33 cellular contexts compared by ENCODE assay signal in the genomic region with DNA sequence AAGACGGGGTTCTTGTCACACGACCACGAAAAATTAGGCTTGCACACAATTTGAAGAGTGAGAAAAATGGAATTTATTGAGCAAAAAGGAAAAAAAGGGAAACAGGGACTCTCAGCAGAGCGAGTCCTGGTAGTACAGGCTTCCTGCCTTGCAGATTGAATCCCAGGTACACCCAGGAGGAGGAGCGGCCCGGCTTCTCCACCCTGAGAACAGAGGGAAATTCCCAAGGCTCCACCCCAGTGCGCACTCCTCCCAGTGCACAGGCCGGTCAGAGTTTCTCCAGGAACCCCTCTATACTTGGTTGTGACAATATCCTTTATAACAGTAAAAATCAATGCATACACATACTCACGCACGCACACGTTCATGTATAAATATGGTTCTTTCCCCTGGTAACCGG. TPM values are rescaled to one million over a fixed set of nuclear protein-coding genes. Genes with fewer than 3 reads are reported as not detected.
"Had no signal": no experiment of that assay in that cellular context is flagged by ENCODE, and none has a peak within 500 bp of the region (broad histone marks: within the 10 kb centered on the region; RNA-seq: fewer than 3 reads in every experiment).

No MANE protein-coding gene starts in this region.

- H3K4me3 ChIP-seq: SJSA1 had no signal

- H3K4me1 ChIP-seq: SJSA1 had no signal

- H3K27me3 ChIP-seq: brain microvascular endothelial cell, SJSA1 had no signal

- H3K36me3 ChIP-seq: brain microvascular endothelial cell, SJSA1 had no signal

- FAIRE-seq: TTC549 had no signal

- H3K27me3 Mint-ChIP-seq: activated CD4-positive, alpha-beta memory T cell treated with anti-CD3 and anti-CD28 coated beads for 36 hours; activated naive CD8-positive, alpha-beta T cell; central memory CD8-positive, alpha-beta T cell had no signal

- DNase-seq: activated B cell treated with CpG ODN at 0.5 μM for 24 hours; activated CD4-positive, alpha-beta memory T cell treated with anti-CD3 and anti-CD28 coated beads for 36 hours; activated CD4-positive, alpha-beta T cell treated with anti-CD3 and anti-CD28 coated beads for 4 hours; activated CD4-positive, alpha-beta T cell treated with anti-CD3 and anti-CD28 coated beads, Interleukin-2, amount 50 U/mL, for 1 hour; activated CD4-positive, CD25-positive, alpha-beta regulatory T cell treated with anti-CD3 and anti-CD28 coated beads, Interleukin-2, amount 50 U/mL, for 72 hours; activated CD8-positive, alpha-beta memory T cell treated with anti-CD3 and anti-CD28 coated beads, Interleukin-2, amount 50 U/mL, for 4 hours; activated gamma-delta T cell treated with Interleukin-2 at 50 U/mL for 16 hours; activated naive CD4-positive, alpha-beta T cell treated with anti-CD3 and anti-CD28 coated beads, Interleukin-2, amount 10 ng/mL, durations not matched to agents 7 days and 5 days; activated naive CD8-positive, alpha-beta T cell treated with anti-CD3 and anti-CD28 coated beads, Interleukin-2, amount 50 U/mL, for 24 hours; activated T-cell treated with anti-CD3 and anti-CD28 coated beads for 4 hours; activated T-cell treated with anti-CD3 and anti-CD28 coated beads, Interleukin-2, amount 50 U/mL, for 4 hours; anterior cingulate cortex; brain microvascular endothelial cell; NCI-H1092 treated with DMSO at 0.1 percent for 48 hours; NCI-H1417; NCI-H146; NCI-H187; NCI-H2081; NCI-H2171 treated with DMSO at 0.1 percent for 48 hours; NCI-H226; NCI-H446 treated with DMSO at 0.1 percent for 48 hours; NCI-H524; NCI-H69; SHP77 treated with DMSO at 0.1 percent for 48 hours; SK-N-SH had no signal

- H3K27ac ChIP-seq: brain microvascular endothelial cell, SJSA1 had no signal

- H3K4me3 Mint-ChIP-seq: activated B cell treated with CpG ODN at 0.5 μM for 24 hours; activated CD4-positive, alpha-beta memory T cell treated with anti-CD3 and anti-CD28 coated beads for 36 hours; activated naive CD4-positive, alpha-beta T cell treated with anti-CD3 and anti-CD28 coated beads, Interleukin-2, amount 10 ng/mL, durations not matched to agents 7 days and 5 days; activated naive CD8-positive, alpha-beta T cell; activated naive CD8-positive, alpha-beta T cell treated with anti-CD3 and anti-CD28 coated beads, Interleukin-2, amount 50 U/mL, for 24 hours; activated T-cell treated with anti-CD3 and anti-CD28 coated beads, Interleukin-2, amount 50 U/mL, for 4 hours; activated T-helper 1 cell treated with anti-CD3 and anti-CD28 coated beads, Interleukin-12 subunit alpha, Interleukin-12 subunit beta, Interleukin-2, Interleukin-4 antibody, amounts not matched to agents 30 ng/mL and 10 ng/mL and 1 ng/mL, durations not matched to agents 14 hours and 24 hours and 36 hours; central memory CD8-positive, alpha-beta T cell; T-helper 1 cell treated with Interleukin-12 subunit alpha and Interleukin-12 subunit beta and Interleukin-4 antibody, amounts not matched to agents 30 μg/mL and 1 μg/mL, for 36 hours; T-helper 2 cell treated with Interferon-gamma antibody and Interleukin-4, amounts not matched to agents 5 μg/mL and 100 μg/mL, for 36 hours had no signal

- H3K9me3 Mint-ChIP-seq: activated B cell treated with CpG ODN at 0.5 μM for 24 hours; activated CD4-positive, alpha-beta memory T cell treated with anti-CD3 and anti-CD28 coated beads for 36 hours; activated naive CD4-positive, alpha-beta T cell treated with anti-CD3 and anti-CD28 coated beads, Interleukin-2, amount 10 ng/mL, durations not matched to agents 7 days and 5 days; activated T-cell treated with anti-CD3 and anti-CD28 coated beads, Interleukin-2, amount 50 U/mL, for 4 hours; activated T-helper 1 cell treated with anti-CD3 and anti-CD28 coated beads, Interleukin-12 subunit alpha, Interleukin-12 subunit beta, Interleukin-2, Interleukin-4 antibody, amounts not matched to agents 30 ng/mL and 10 ng/mL and 1 ng/mL, durations not matched to agents 14 hours and 24 hours and 36 hours; central memory CD8-positive, alpha-beta T cell; T-helper 1 cell treated with Interleukin-12 subunit alpha and Interleukin-12 subunit beta and Interleukin-4 antibody, amounts not matched to agents 30 μg/mL and 1 μg/mL, for 36 hours; T-helper 2 cell treated with Interferon-gamma antibody and Interleukin-4, amounts not matched to agents 5 μg/mL and 100 μg/mL, for 36 hours had no signal

- H3K9ac ChIP-seq: SK-N-SH had no signal

- H3K4me2 ChIP-seq: SK-N-SH had no signal

- H3K36me3 Mint-ChIP-seq: activated CD4-positive, alpha-beta memory T cell treated with anti-CD3 and anti-CD28 coated beads for 36 hours; activated naive CD4-positive, alpha-beta T cell treated with anti-CD3 and anti-CD28 coated beads, Interleukin-2, amount 10 ng/mL, durations not matched to agents 7 days and 5 days; activated naive CD8-positive, alpha-beta T cell had no signal

- H3K4me1 Mint-ChIP-seq: activated B cell treated with CpG ODN at 0.5 μM for 24 hours; activated naive CD4-positive, alpha-beta T cell treated with anti-CD3 and anti-CD28 coated beads, Interleukin-2, amount 10 ng/mL, durations not matched to agents 7 days and 5 days; central memory CD8-positive, alpha-beta T cell had no signal

- H3K27ac Mint-ChIP-seq: activated B cell treated with CpG ODN at 0.5 μM for 24 hours; activated CD4-positive, alpha-beta memory T cell treated with anti-CD3 and anti-CD28 coated beads for 36 hours; activated naive CD4-positive, alpha-beta T cell treated with anti-CD3 and anti-CD28 coated beads, Interleukin-2, amount 10 ng/mL, durations not matched to agents 7 days and 5 days; activated naive CD8-positive, alpha-beta T cell; activated naive CD8-positive, alpha-beta T cell treated with anti-CD3 and anti-CD28 coated beads, Interleukin-2, amount 50 U/mL, for 24 hours; activated T-helper 1 cell treated with anti-CD3 and anti-CD28 coated beads, Interleukin-12 subunit alpha, Interleukin-12 subunit beta, Interleukin-2, Interleukin-4 antibody, amounts not matched to agents 30 ng/mL and 10 ng/mL and 1 ng/mL, durations not matched to agents 14 hours and 24 hours and 36 hours; T-helper 1 cell treated with Interleukin-12 subunit alpha and Interleukin-12 subunit beta and Interleukin-4 antibody, amounts not matched to agents 30 μg/mL and 1 μg/mL, for 36 hours; T-helper 2 cell treated with Interferon-gamma antibody and Interleukin-4, amounts not matched to agents 5 μg/mL and 100 μg/mL, for 36 hours had no signal

- H3K9me3 ChIP-seq: SJSA1, SK-N-SH had no signal

- ATAC-seq: activated naive CD8-positive, alpha-beta T cell treated with anti-CD3 and anti-CD28 coated beads, Interleukin-2, amount 50 U/mL, for 24 hours; activated T-cell treated with anti-CD3 and anti-CD28 coated beads, Interleukin-2, amount 50 U/mL, for 4 hours; Panc1 had no signal

RNA-seq across cellular contexts. Expression of a gene that starts 22.0 kb away (rescaled TPM):
- total RNA-seq: activated B cell treated with CpG ODN at 0.5 μM for 24 hours had no signal
- polyA plus RNA-seq: SK-N-SH had no signal
